Comparison of ENCODE assay signal across 22 cellular contexts in the genomic region with DNA sequence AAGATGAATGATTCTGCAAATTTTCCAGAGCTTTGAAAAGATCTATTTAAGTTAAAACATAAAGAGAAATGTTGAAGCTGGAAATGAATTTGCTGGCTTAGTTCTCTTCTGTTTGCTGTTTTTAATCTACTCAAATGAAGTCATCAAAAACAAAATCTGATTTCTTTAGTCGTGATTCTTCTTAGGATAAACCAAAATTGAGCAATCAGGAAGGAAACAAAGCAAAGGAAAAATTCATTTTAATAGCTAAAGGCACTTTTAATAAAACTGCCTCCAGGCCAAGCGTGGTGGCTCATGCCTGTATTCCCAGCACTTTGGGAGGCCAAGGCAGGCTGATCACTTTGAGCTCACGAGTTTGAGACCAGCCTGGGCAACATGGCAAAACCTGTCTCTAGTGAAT.
DNase-seq lines count a peak whose midpoint lies in the region; ATAC-seq, FAIRE-seq and TF ChIP-seq lines count a peak whose summit lies in the region.
"Had no signal": no experiment of that assay in that cellular context is flagged by ENCODE, and none has a peak within 500 bp of the region (broad histone marks: within the 10 kb centered on the region; RNA-seq: fewer than 3 reads in every experiment).

No MANE protein-coding gene starts in this region.

- no peak overlapping the region for H3K14ac ChIP-seq in mesenchymal stem cell (ENCODE audit: low read length in 2 of 2)

- no peak for TF ChIP-seq POLR2A in endothelial cell of umbilical vein (IDR thresholded peaks at IDR 0.05; ENCODE audit: low read depth, low read length)

- POLR2A ChIA-PET in endothelial cell of umbilical vein (lab: Charles Lee), result interaction anchor here (0.7 kb wide), 1 partner anchor 37 kb away, joined by 3 read pairs; no protein-coding TSS in a partner anchor

- no peaks in the 10 kb centered on the region for H3K79me2 ChIP-seq in endothelial cell of umbilical vein (ENCODE audit: control insufficient read depth, insufficient read depth, low read length)

- H3K4me1 Mint-ChIP-seq in HFFc6 (ENCODE audit: low read depth), result peaks cover 91% of the 10 kb centered on the region
- H3K4me1 Mint-ChIP-seq: CD4-positive, alpha-beta memory T cell had no signal

- no peak overlapping the region for H2BK120ac ChIP-seq in mesenchymal stem cell (ENCODE audit: low read depth, low read length)

- H3K36me3 ChIP-seq in endothelial cell of umbilical vein (ENCODE audit: control insufficient read depth in 2 of 2, extremely low read depth in 1 of 2, insufficient read depth in 2 of 2, low read length in 2 of 2), result peaks cover 10 to 25% of the 10 kb centered on the region in 2 experiments
- peaks cover 49 to 98% of the 10 kb centered on the region in 2 experiments for H3K36me3 ChIP-seq in mesenchymal stem cell (ENCODE audit: control insufficient read depth in 1 of 2, insufficient read depth in 2 of 2, low read depth in 1 of 2, low read length in 2 of 2)
- H3K36me3 ChIP-seq: BLaER1 treated with 17β-estradiol and CSF1 and Interleukin-3, amounts not matched to agents 10 nM and 100 nM; HAP-1 had no signal

- no peak overlapping the region for H4K91ac ChIP-seq in mesenchymal stem cell (ENCODE audit: low read length)

- TF ChIP-seq CTCF in HFFc6 (IDR thresholded peaks at IDR 0.05), result no peak
- TF ChIP-seq CTCF in endothelial cell of umbilical vein (IDR thresholded peaks at IDR 0.05; ENCODE audit: extremely low read depth in 1 of 2, insufficient read depth in 1 of 2, low read depth in 1 of 2, low read length in 2 of 2), result no peak

- H3K4me2 ChIP-seq in endothelial cell of umbilical vein (ENCODE audit: insufficient read depth, low read length) (no peak overlapping the region), mesenchymal stem cell (ENCODE audit: low read length, poor library complexity, severe bottlenecking) (no peak overlapping the region)
- H3K4me2 ChIP-seq: BLaER1 treated with 17β-estradiol and CSF1 and Interleukin-3, amounts not matched to agents 10 nM and 100 nM had no signal

- no peaks in the 10 kb centered on the region for H3K9me1 ChIP-seq in endothelial cell of umbilical vein (replicated peaks; ENCODE audit: control insufficient read depth, extremely low read depth, insufficient read depth, low read length)

- BruUV-seq in endothelial cell of umbilical vein (replicated peaks; lab: Mats Ljungman, UMichigan), result no TSS peak

- H3K79me1 ChIP-seq in mesenchymal stem cell (replicated peaks; ENCODE audit: low read length, poor library complexity, severe bottlenecking), result peaks cover 15% of the 10 kb centered on the region

- no peak overlapping the region for H4K8ac ChIP-seq in mesenchymal stem cell (ENCODE audit: low read length)

- intact Hi-C loops in endothelial cell of umbilical vein (cut with micrococcal nuclease), result no loop called here

- H2BK5ac ChIP-seq in mesenchymal stem cell (ENCODE audit: low read depth, low read length, poor library complexity, severe bottlenecking), result no peak overlapping the region

- H3K4me1 ChIP-seq in endothelial cell of umbilical vein (ENCODE audit: control insufficient read depth, extremely low read depth, insufficient read depth, low read length) (peaks cover 10% of the 10 kb centered on the region), mesenchymal stem cell (ENCODE audit: control insufficient read depth, insufficient read depth, low read depth, low read length) (peaks cover 5% of the 10 kb centered on the region)
- H3K4me1 ChIP-seq: Caco-2, HAP-1 had no signal

- 89% methylated on average over 2 of the region's 3 CpGs for whole genome bisulfite sequencing in mesenchymal stem cell

- FAIRE-seq in endothelial cell of umbilical vein (lab: Jason Lieb, UNC), result peak; percentile 12
- FAIRE-seq: GM12891 had no signal

- H4K20me1 ChIP-seq in endothelial cell of umbilical vein (replicated peaks; ENCODE audit: control insufficient read depth, extremely low read depth, insufficient read depth, low read length), result no peaks in the 10 kb centered on the region
- H4K20me1 ChIP-seq: BLaER1 treated with 17β-estradiol and CSF1 and Interleukin-3, amounts not matched to agents 10 nM and 100 nM had no signal

- H3K27me3 ChIP-seq in endothelial cell of umbilical vein (ENCODE audit: control insufficient read depth in 2 of 2, insufficient read depth in 2 of 2, low read length in 2 of 2) (no peaks in the 10 kb centered on the region), mesenchymal stem cell (ENCODE audit: control insufficient read depth in 1 of 2, insufficient read depth in 1 of 2, low read length in 2 of 2) (no peaks in the 10 kb centered on the region)
- H3K27me3 ChIP-seq: BLaER1 treated with 17β-estradiol and CSF1 and Interleukin-3, amounts not matched to agents 10 nM and 100 nM had no signal

- H3K9me3 ChIP-seq in endothelial cell of umbilical vein (replicated peaks; ENCODE audit: control insufficient read depth, insufficient read depth, low read length) (no peaks in the 10 kb centered on the region), mesenchymal stem cell (ENCODE audit: control insufficient read depth, low read length) (no peaks in the 10 kb centered on the region)
- H3K9me3 ChIP-seq: BLaER1 treated with 17β-estradiol and CSF1 and Interleukin-3, amounts not matched to agents 10 nM and 100 nM; Caco-2; HAP-1 had no signal

- H3K27me3 Mint-ChIP-seq in HFFc6 (ENCODE audit: insufficient read depth), result peaks cover 47% of the 10 kb centered on the region

- H2AFZ ChIP-seq in endothelial cell of umbilical vein (ENCODE audit: low read depth, low read length), result no peak overlapping the region
- no peak overlapping the region for H2AFZ ChIP-seq in mesenchymal stem cell (ENCODE audit: low read depth, low read length)

- H2AK5ac ChIP-seq in mesenchymal stem cell (ENCODE audit: low read length, severe bottlenecking), result no peak overlapping the region

- H3K36me3 Mint-ChIP-seq in HFFc6 (ENCODE audit: low read depth), result peaks cover 93% of the 10 kb centered on the region
- H3K36me3 Mint-ChIP-seq: CD4-positive, alpha-beta memory T cell had no signal

- no peak overlapping the region for H2BK12ac ChIP-seq in mesenchymal stem cell (ENCODE audit: low read length in 2 of 2)

- H3K9me3 Mint-ChIP-seq in HFFc6, result peaks cover 9% of the 10 kb centered on the region; the same call in 1 of the 2 replicates
- H3K9me3 Mint-ChIP-seq: CD4-positive, alpha-beta memory T cell had no signal

- H3K27ac ChIP-seq in endothelial cell of umbilical vein (ENCODE audit: insufficient read depth, low read depth, low read length), result no peak overlapping the region
- H3K27ac ChIP-seq in mesenchymal stem cell (ENCODE audit: low read length, poor library complexity, severe bottlenecking), result no peak overlapping the region
- H3K27ac ChIP-seq: BLaER1 treated with 17β-estradiol and CSF1 and Interleukin-3, amounts not matched to agents 10 nM and 100 nM had no signal

- ATAC-seq in GM18909 (IDR thresholded peaks at IDR 0.05; ENCODE audit: poor library complexity, unreplicated experiment), result no peak
- ATAC-seq in HG02678 (IDR thresholded peaks at IDR 0.05; ENCODE audit: unreplicated experiment), result no peak
- no peak for ATAC-seq in HG03196 (IDR thresholded peaks at IDR 0.05; ENCODE audit: unreplicated experiment)
- ATAC-seq: SK-N-SH treated with all-trans-retinoic acid at 6 μM for 48 hours had no signal

- no peak overlapping the region for H2BK15ac ChIP-seq in mesenchymal stem cell (ENCODE audit: low read depth, poor library complexity, severe bottlenecking)

- no peak overlapping the region for H3K4ac ChIP-seq in mesenchymal stem cell (ENCODE audit: low read depth in 1 of 2, low read length in 2 of 2)

- H3K9ac ChIP-seq in endothelial cell of umbilical vein (replicated peaks; ENCODE audit: extremely low read depth, insufficient read depth, low read length), result no peak overlapping the region
- peak overlapping the region; percentile 28 for H3K9ac ChIP-seq in mesenchymal stem cell (ENCODE audit: low read length)
- H3K9ac ChIP-seq: BLaER1 treated with 17β-estradiol and CSF1 and Interleukin-3, amounts not matched to agents 10 nM and 100 nM had no signal

- DNase-seq in HFFc6, result no peak
- DNase-seq in endothelial cell of umbilical vein (ENCODE audit: low read depth, low spot score), result no peak
- no peak for DNase-seq in mesenchymal stem cell
- DNase-seq in HCEC 1CT, result no peak
- DNase-seq: Caco-2, DND-41, KBM-7, NCI-H1092 treated with DMSO at 0.1 percent for 48 hours, NCI-H1436 treated with DMSO at 0.1 percent for 48 hours, NCI-H1930, NCI-H2227 treated with DMSO at 0.1 percent for 48 hours, NCI-H510A, NCI-H748 treated with DMSO at 0.1 percent for 48 hours, SIG-M5 had no signal

- H3K27ac Mint-ChIP-seq in HFFc6, result peak overlapping the region; percentile 89

- H3K18ac ChIP-seq in mesenchymal stem cell (ENCODE audit: low read depth in 1 of 2, low read length in 2 of 2), result no peak overlapping the region

- CTCF ChIA-PET in endothelial cell of umbilical vein (lab: Charles Lee), result interaction anchor here (0.7 to 1.8 kb wide), 4 partner anchors 16 to 64 kb away, joined by 3 to 9 read pairs (median 4); no protein-coding TSS in a partner anchor

- 0 out of 2 replicates have a peak overlapping the region, but pooled peaks have one; percentile 52 for H3K4me3 Mint-ChIP-seq in HFFc6
- H3K4me3 Mint-ChIP-seq: CD4-positive, alpha-beta memory T cell had no signal

- H3K4me3 ChIP-seq in endothelial cell of umbilical vein (replicated peaks in 1 of 3; ENCODE audit: insufficient read depth in 1 of 3, low read depth in 1 of 3, low read length in 3 of 3) (no peak overlapping the region), mesenchymal stem cell (ENCODE audit: insufficient read depth in 1 of 2, low read depth in 1 of 2, low read length in 2 of 2) (no peak overlapping the region)
- H3K4me3 ChIP-seq: BLaER1 treated with 17β-estradiol and CSF1 and Interleukin-3, amounts not matched to agents 10 nM and 100 nM; HAP-1 had no signal

- dilution Hi-C loops in endothelial cell of umbilical vein (cut with MboI; ENCODE audit: extremely low pct_ligation_motif_present, low sequenced_read_pairs), result no loop called here

- H3K23ac ChIP-seq in mesenchymal stem cell (ENCODE audit: low read length in 2 of 2), result no peak overlapping the region

TF ChIP-seq in endothelial cell of umbilical vein, 7 proteins besides CTCF, POLR2A, EP300 and RAD21:
- TF ChIP-seq EZH2 (IDR thresholded peaks at IDR 0.05; ENCODE audit: borderline replicate concordance, low read depth, low read length, severe bottlenecking) (no peak), MYC (IDR thresholded peaks at IDR 0.05; ENCODE audit: low read depth, low read length) (no peak), GATA2 (IDR thresholded peaks at IDR 0.05; ENCODE audit: insufficient read depth, insufficient read length, low read depth, low read length) (no peak), FOS (IDR thresholded peaks at IDR 0.05; ENCODE audit: borderline replicate concordance, insufficient read depth, low read length) (no peak), JUN (IDR thresholded peaks at IDR 0.05; ENCODE audit: borderline replicate concordance, insufficient read depth, insufficient read length, low read depth) (no peak), POLR2AphosphoS5 (IDR thresholded peaks at IDR 0.05; ENCODE audit: insufficient read depth, low read depth, low read length) (no peak)
- TF ChIP-seq, protein P1, sequence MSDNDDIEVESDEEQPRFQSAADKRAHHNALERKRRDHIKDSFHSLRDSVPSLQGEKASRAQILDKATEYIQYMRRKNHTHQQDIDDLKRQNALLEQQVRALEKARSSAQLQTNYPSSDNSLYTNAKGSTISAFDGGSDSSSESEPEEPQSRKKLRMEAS (IDR thresholded peaks at IDR 0.05; ENCODE audit: insufficient read depth, insufficient read length), result no peak
